Comparison of ENCODE assay signal across 16 cellular contexts in genomic region chr5:111548992-111549649, GRCh38. TPM values are rescaled to one million over a fixed set of nuclear protein-coding genes. Genes with fewer than 3 reads are reported as not detected.
A peak's percentile ranks its signal among the peaks of the same experiment; 100 is the strongest.
DNase-seq lines count a peak whose midpoint lies in the region; ATAC-seq, FAIRE-seq and TF ChIP-seq lines count a peak whose summit lies in the region.
"Had no signal": no experiment of that assay in that cellular context is flagged by ENCODE, and none has a peak within 500 bp of the region (broad histone marks: within the 10 kb centered on the region; RNA-seq: fewer than 3 reads in every experiment).

No MANE protein-coding gene starts in this region.

- no peaks in the 10 kb centered on the region for H3K36me3 ChIP-seq in endocrine pancreas (ENCODE audit: control insufficient read depth, insufficient read depth, low read length)
- no peaks in the 10 kb centered on the region for H3K36me3 ChIP-seq in parathyroid adenoma (ENCODE audit: control insufficient read depth, insufficient read depth, low read length)
- H3K36me3 ChIP-seq in gastroesophageal sphincter: no peaks in the 10 kb centered on the region
- H3K36me3 ChIP-seq: colonic mucosa, tibial artery had no signal

- peak overlapping the region; percentile 31 for H3K4me2 ChIP-seq in parathyroid adenoma (ENCODE audit: low read length)
- H3K4me2 ChIP-seq: A549 had no signal

- no peak for TF ChIP-seq POLR2A in gastroesophageal sphincter (IDR thresholded peaks at IDR 0.05)

- no peaks in the 10 kb centered on the region for H3K79me2 ChIP-seq in parathyroid adenoma

- H3K4me1 ChIP-seq in endocrine pancreas (ENCODE audit: control insufficient read depth, insufficient read depth, low read length): peaks cover 3% of the 10 kb centered on the region
- peaks cover 22% of the 10 kb centered on the region for H3K4me1 ChIP-seq in parathyroid adenoma
- H3K4me1 ChIP-seq in gastroesophageal sphincter: peaks cover 3 to 26% (median 5%) of the 10 kb centered on the region in 3 donors
- H3K4me1 ChIP-seq: colonic mucosa had no signal

- TF ChIP-seq EP300 in gastroesophageal sphincter (IDR thresholded peaks at IDR 0.05): no peak

- H3K9me3 ChIP-seq in endocrine pancreas (ENCODE audit: control insufficient read depth, low read length) (no peaks in the 10 kb centered on the region), parathyroid adenoma (ENCODE audit: control insufficient read depth, low read length) (no peaks in the 10 kb centered on the region), gastroesophageal sphincter (no peaks in the 10 kb centered on the region)
- H3K9me3 ChIP-seq: A549, colonic mucosa, tibial artery had no signal

- DNase-seq in NCI-H1417 (lab: John Stamatoyannopoulos, UW) (peak; percentile 25 to 75 (median 48)), NCI-H1417 treated with DMSO at 0.1 percent for 48 hours (lab: John Stamatoyannopoulos, UW) (no peak), NCI-H2196 treated with DMSO at 0.1 percent for 48 hours (lab: John Stamatoyannopoulos, UW; ENCODE audit: unreplicated experiment) (peak; percentile 3), frontal cortex (ENCODE audit: low spot score in 2 of 2) (no peak)
- DNase-seq: activated CD4-positive, alpha-beta T cell treated with anti-CD3 and anti-CD28 coated beads, Interleukin-2, amount 10 ng/mL, durations not matched to agents 7 days and 5 days; activated naive CD8-positive, alpha-beta T cell treated with anti-CD3 and anti-CD28 coated beads, Interleukin-2, amount 50 U/mL, for 24 hours; activated T-cell treated with anti-CD3 and anti-CD28 coated beads, Interleukin-2, amount 50 U/mL, for 4 hours; colonic mucosa; NCI-H510A treated with DMSO at 0.1 percent for 48 hours; tibial artery had no signal

- FAIRE-seq in frontal cortex (lab: Jason Lieb, UNC): no peak
- FAIRE-seq: A549 had no signal

- H3K27me3 ChIP-seq in endocrine pancreas (ENCODE audit: control insufficient read depth, insufficient read depth, low read length) (no peaks in the 10 kb centered on the region), parathyroid adenoma (ENCODE audit: control insufficient read depth, insufficient read depth, low read length) (no peaks in the 10 kb centered on the region), gastroesophageal sphincter (no peaks in the 10 kb centered on the region)
- H3K27me3 ChIP-seq: colonic mucosa, tibial artery had no signal

- TF ChIP-seq CTCF in parathyroid adenoma (IDR thresholded peaks at IDR 0.05) (no peak), gastroesophageal sphincter (IDR thresholded peaks at IDR 0.05) (no peak)

- no peak for ATAC-seq in gastroesophageal sphincter
- no peak for ATAC-seq in GM21360 (IDR thresholded peaks at IDR 0.05; ENCODE audit: unreplicated experiment)
- ATAC-seq: A549; activated naive CD8-positive, alpha-beta T cell treated with anti-CD3 and anti-CD28 coated beads, Interleukin-2, amount 50 U/mL, for 24 hours; activated T-cell treated with anti-CD3 and anti-CD28 coated beads, Interleukin-2, amount 50 U/mL, for 4 hours had no signal

- WGBS in gastroesophageal sphincter (ENCODE audit: low coverage in 1 of 2), 2 donors: 68 to 78% methylated on average over 4 to 6 of the region's 6 CpGs

- H3K4me3 ChIP-seq in endocrine pancreas (ENCODE audit: control insufficient read depth, insufficient read depth, low read length) (peak overlapping the region; percentile 20), parathyroid adenoma (ENCODE audit: low read depth, low read length) (no peak overlapping the region), gastroesophageal sphincter (no peak overlapping the region)
- H3K4me3 ChIP-seq: A549, colonic mucosa, tibial artery had no signal

- peak overlapping the region; percentile 50 for H3K27ac ChIP-seq in parathyroid adenoma
- no peak overlapping the region for H3K27ac ChIP-seq in gastroesophageal sphincter
- H3K27ac ChIP-seq: A549, colonic mucosa, RWPE1, tibial artery had no signal

- H3K9ac ChIP-seq in endocrine pancreas (ENCODE audit: control insufficient read depth, insufficient read depth, low read length) (no peak overlapping the region), parathyroid adenoma (no peak overlapping the region)

- H2AFZ ChIP-seq in parathyroid adenoma: peak overlapping the region; percentile 48

RNA-seq across cellular contexts. Expression of gene STARD4, which starts 36.8 kb away (rescaled TPM):
- total RNA-seq in gastroesophageal sphincter (10 to 100 TPM in 2 of 4 donors, 1 to 10 TPM in 2; 6.0 to 19.3 (median 10.2) TPM), frontal cortex (37.1 TPM)

Comparison
In these comparisons a context has a peak if more than half of its experiments do, and no peak if none do; other contexts are left out.
1. DNase-seq: peak in NCI-H1417 (3 of 3) and NCI-H2196 treated with DMSO at 0.1 percent for 48 hours (single experiment); none in NCI-H1417 treated with DMSO at 0.1 percent for 48 hours (single experiment) and frontal cortex (0 of 2).